In genomic region chr14:24429395-24430142, GRCh38 we compare ENCODE assay signal across 8 cellular contexts. TPM values are rescaled to one million over a fixed set of nuclear protein-coding genes. Genes with fewer than 3 reads are reported as not detected.
A peak's percentile ranks its signal among the peaks of the same experiment; 100 is the strongest.
DNase-seq lines count a peak whose midpoint lies in the region; ATAC-seq and TF ChIP-seq lines count a peak whose summit lies in the region.

Gene CBLN3, minus strand, starts transcription at chr14:24429668. Its CDS starts 614 bp downstream, at chr14:24429054.
Gene KHNYN, plus strand, starts transcription at chr14:24429954. Its CDS starts 777 bp downstream, at chr14:24430731.

- H3K36me3 ChIP-seq in ES-I3 (ENCODE audit: insufficient read depth, low read length) (no peaks in the 10 kb centered on the region), GM23338 (ENCODE audit: insufficient read depth) (no peaks in the 10 kb centered on the region), Karpas-422 (ENCODE audit: insufficient read depth, low read length) (peaks cover 21% of the 10 kb centered on the region; the same call in 1 of the 2 replicates), SJSA1 (peaks cover 41% of the 10 kb centered on the region), suprapubic skin (peaks cover 27% of the 10 kb centered on the region)

- H3K4me3 ChIP-seq in GM23338 (peak within 1 kb of the TSS; percentile 85), Karpas-422 (ENCODE audit: low read length) (peak within 1 kb of the TSS; percentile 85), SJSA1 (peak within 1 kb of the TSS; percentile 77), suprapubic skin (peak within 1 kb of the TSS; percentile 87)

- H3K27me3 ChIP-seq in GM23338 (ENCODE audit: insufficient read depth) (peaks cover 26% of the 10 kb centered on the region), Karpas-422 (ENCODE audit: low read length) (no peaks in the 10 kb centered on the region), SJSA1 (replicated peaks) (no peaks in the 10 kb centered on the region), suprapubic skin (no peaks in the 10 kb centered on the region)

- 31% methylated on average over 4 of the region's 57 CpGs for WGBS in suprapubic skin

- H3K9me3 ChIP-seq in ES-I3 (ENCODE audit: control insufficient read depth, insufficient read depth, low read length) (no peaks in the 10 kb centered on the region), Karpas-422 (ENCODE audit: low read length) (no peaks in the 10 kb centered on the region), SJSA1 (replicated peaks) (no peaks in the 10 kb centered on the region), suprapubic skin (no peaks in the 10 kb centered on the region)

- H3K9ac ChIP-seq in ES-I3 (ENCODE audit: low read depth, low read length) (peak within 1 kb of the TSS; percentile 83), Karpas-422 (ENCODE audit: low read length) (peak within 1 kb of the TSS; percentile 88)

- H3K9me3 Mint-ChIP-seq in GM23338, result no peaks in the 10 kb centered on the region

- H3K9me2 ChIP-seq in GM23338 (ENCODE audit: insufficient read depth) (no peaks in the 10 kb centered on the region), Karpas-422 (replicated peaks; ENCODE audit: insufficient read depth, low read length) (no peaks in the 10 kb centered on the region)

- peak within 1 kb of the TSS; percentile 83 for H3K4me3 Mint-ChIP-seq in GM23338

- peak; percentile 94 for DNase-seq in GM23338 (ENCODE audit: low spot score)
- DNase-seq in Karpas-422, result peak; percentile 98
- DNase-seq in SJSA1 (ENCODE audit: low read depth in 1 of 2, low spot score in 2 of 2), result peak; percentile 86 to 92
- peak; percentile 91 for DNase-seq in activated naive CD4-positive, alpha-beta T cell treated with Interleukin-2 at 50 U/mL for 16 hours
- peak; percentile 93 for DNase-seq in germinal center (ENCODE audit: low spot score)
- peak; percentile 70 for DNase-seq in occipital lobe (lab: John Stamatoyannopoulos, UW)
- peak; percentile 93 to 97 for DNase-seq in suprapubic skin (ENCODE audit: low spot score in 2 of 2)

- H3K27ac Mint-ChIP-seq in GM23338, result no peak within 1 kb of the TSS; the same call in 1 of the 2 replicates

- H2AFZ ChIP-seq in GM23338 (peak within 1 kb of the TSS; percentile 98), Karpas-422 (ENCODE audit: low read length) (peak within 1 kb of the TSS; percentile 92)

- H3K4me1 ChIP-seq in ES-I3 (ENCODE audit: insufficient read depth, low read length) (peaks cover 9% of the 10 kb centered on the region), GM23338 (ENCODE audit: insufficient read depth) (peaks cover 19% of the 10 kb centered on the region), Karpas-422 (ENCODE audit: low read length) (peaks cover 24% of the 10 kb centered on the region), SJSA1 (replicated peaks) (peaks cover 34% of the 10 kb centered on the region), suprapubic skin (peaks cover 75% of the 10 kb centered on the region)

- H3K27me3 Mint-ChIP-seq in GM23338 (ENCODE audit: insufficient read depth, low read depth, poor library complexity), result peaks cover 18% of the 10 kb centered on the region

- peaks cover 4% of the 10 kb centered on the region; the same call in 2 of the 3 replicates for H3K36me3 Mint-ChIP-seq in GM23338 (ENCODE audit: low read depth)

- H3K4me2 ChIP-seq in GM23338 (peak within 1 kb of the TSS; percentile 96), Karpas-422 (ENCODE audit: low read depth, low read length, poor library complexity, severe bottlenecking) (peak within 1 kb of the TSS; percentile 82)

- H3K27ac ChIP-seq in GM23338 (ENCODE audit: low read depth) (0 out of 2 replicates have a peak within 1 kb of the TSS, but pooled peaks have one; percentile 59), Karpas-422 (ENCODE audit: low read length) (peak within 1 kb of the TSS; percentile 57), SJSA1 (peak within 1 kb of the TSS; percentile 99), suprapubic skin (peak within 1 kb of the TSS; percentile 97)

- peaks cover 11% of the 10 kb centered on the region for H3F3A ChIP-seq in GM23338 (replicated peaks; ENCODE audit: low read depth)

- TF ChIP-seq POLR2A in suprapubic skin (IDR thresholded peaks at IDR 0.05), result peak; percentile 87 to 96

- peak; percentile 65 for ATAC-seq in GM23338

- H3K79me2 ChIP-seq in GM23338 (replicated peaks; ENCODE audit: insufficient read depth) (no peaks in the 10 kb centered on the region), Karpas-422 (ENCODE audit: low read length) (peaks cover 14% of the 10 kb centered on the region)

- no peak for TF ChIP-seq EP300 in suprapubic skin (IDR thresholded peaks at IDR 0.05)

- H4K20me1 ChIP-seq in GM23338 (replicated peaks; ENCODE audit: insufficient read depth) (no peaks in the 10 kb centered on the region), Karpas-422 (ENCODE audit: insufficient read depth, low read depth, low read length) (peaks cover 4% of the 10 kb centered on the region; the same call in 1 of the 2 replicates)

- H3K4me1 Mint-ChIP-seq in GM23338, result peaks cover 25% of the 10 kb centered on the region

- TF ChIP-seq CTCF in GM23338 (conservative IDR thresholded peaks at IDR 0.05; ENCODE audit: low read depth in 2 of 2) (no peak), suprapubic skin (IDR thresholded peaks at IDR 0.05) (no peak)

TF ChIP-seq in GM23338, 12 proteins besides CTCF, POLR2A, EP300 and RAD21:
- TF ChIP-seq EZH2 (IDR thresholded peaks at IDR 0.05; ENCODE audit: low read depth, unreplicated experiment) (no peak), POLR2AphosphoS5 (IDR thresholded peaks at IDR 0.05; ENCODE audit: low read depth) (0 out of 2 replicates have a peak, but pooled peaks have one; percentile 64)

RNA-seq across cellular contexts. Expression of gene CBLN3, which starts in this region (rescaled TPM):
- total RNA-seq in GM23338 (2014; rRNA removed; shearing (Covaris generic)), result 0.07 TPM in 1 of 2 replicates, not detected in the other
- polyA plus RNA-seq in GM23338 (2016; fragmentation: Nextera tagmentation; extraction: Ambion mirVana), result 0.19 and 0.23 TPM in 2 replicates
- total RNA-seq in Karpas-422 (2014; rRNA removed; shearing (Covaris generic); ENCODE audit: low replicate concordance), result 1.1 and 3.6 TPM in 2 replicates
- 0.84 and 3.1 TPM in 2 replicates for total RNA-seq in SJSA1 (2014; rRNA removed; shearing (Covaris generic))
- total RNA-seq in occipital lobe, result 0.47 TPM
- total RNA-seq in suprapubic skin, result 1 to 10 TPM in 1 of 4 donors, under 1 TPM in 2, not detected in 1; 0.30 to 2.6 (median 0.93) TPM

RNA-seq across cellular contexts. Expression of gene KHNYN, which starts in this region (rescaled TPM):
- total RNA-seq in GM23338 (2014; rRNA removed; shearing (Covaris generic)), result 21.9 and 28.1 TPM in 2 replicates
- polyA plus RNA-seq in GM23338 (2016; fragmentation: Nextera tagmentation; extraction: Ambion mirVana), result 2.1 and 2.7 TPM in 2 replicates
- 50.8 and 109 TPM in 2 replicates for total RNA-seq in Karpas-422 (2014; rRNA removed; shearing (Covaris generic); ENCODE audit: low replicate concordance)
- 12.5 and 25.1 TPM in 2 replicates for total RNA-seq in SJSA1 (2014; rRNA removed; shearing (Covaris generic))
- total RNA-seq in occipital lobe, result 16.7 TPM
- 100 to 1,000 TPM in 1 of 4 donors, 10 to 100 TPM in 3; 56.7 to 145 (median 84.3) TPM for total RNA-seq in suprapubic skin

Comparison
In these comparisons a context has a peak if more than half of its experiments do, and no peak if none do; other contexts are left out.
1. Peak in every context shown above with its lines: DNase-seq, ATAC-seq, H3K4me3 ChIP-seq and H3K27ac ChIP-seq.